In genomic region chr17:62572488-62573469, GRCh38 we compare ENCODE assay signal across 14 cellular contexts. TPM values are rescaled to one million over a fixed set of nuclear protein-coding genes. Genes with fewer than 3 reads are reported as not detected.
DNase-seq lines count a peak whose midpoint lies in the region; ATAC-seq and TF ChIP-seq lines count a peak whose summit lies in the region.
"Had no signal": no experiment of that assay in that cellular context is flagged by ENCODE, and none has a peak within 500 bp of the region (broad histone marks: within the 10 kb centered on the region; RNA-seq: fewer than 3 reads in every experiment).

No MANE protein-coding gene starts in this region.

- H3K36me3 Mint-ChIP-seq in neural crest cell (ENCODE audit: low read depth): peaks cover 14% of the 10 kb centered on the region

- TSS peak; percentile 17 for BruUV-seq in Panc1 (replicated peaks; lab: Mats Ljungman, UMichigan)

- H3K4me3 ChIP-seq in ACC112 (ENCODE audit: low read depth, low read length) (peak overlapping the region; percentile 18), Panc1 (ENCODE audit: low read depth in 2 of 2, low read length in 2 of 2) (no peak overlapping the region), choroid plexus epithelial cell (ENCODE audit: low read depth, low read length) (peak overlapping the region; percentile 12), H7 (ENCODE audit: insufficient read depth, low read depth, low read length) (no peak overlapping the region)

- TF ChIP-seq CTCF in Panc1 (IDR thresholded peaks at IDR 0.05) (no peak), choroid plexus epithelial cell (conservative IDR thresholded peaks at IDR 0.05; ENCODE audit: low read depth, low read length) (no peak), neural crest cell (conservative IDR thresholded peaks at IDR 0.05) (no peak), GM20000 (IDR thresholded peaks at IDR 0.05; ENCODE audit: extremely low read depth, missing control alignments) (no peak)

- CTCF ChIA-PET in Panc1 (lab: Charles Lee): no interaction called here

- intact Hi-C loops in Panc1 (cut with micrococcal nuclease; ENCODE audit: unreplicated experiment): no loop called here

- H3K4me1 Mint-ChIP-seq in neural crest cell: no peaks in the 10 kb centered on the region

- H2AFZ ChIP-seq in ACC112 (ENCODE audit: low read length, unreplicated experiment): no peak overlapping the region

- POLR2A ChIA-PET in Panc1 (lab: Charles Lee): no interaction called here

- H3K9me3 Mint-ChIP-seq in neural crest cell: no peaks in the 10 kb centered on the region

- H3K27me3 ChIP-seq in ACC112 (ENCODE audit: insufficient read depth, low read length): no peaks in the 10 kb centered on the region
- no peaks in the 10 kb centered on the region for H3K27me3 ChIP-seq in Panc1 (ENCODE audit: control insufficient read depth, insufficient read depth, low read length)
- H3K27me3 ChIP-seq in H7 (ENCODE audit: control insufficient read depth, insufficient read depth, low read length): no peaks in the 10 kb centered on the region

- in situ Hi-C loops in Panc1 (cut with HindIII; ENCODE audit: low pct_unique_long_range_greater_than_20kb, low sequenced_read_pairs): no loop called here

- peak overlapping the region; percentile 1 for H3K27ac Mint-ChIP-seq in neural crest cell (ENCODE audit: unreplicated experiment)

- no peaks in the 10 kb centered on the region for H3K9me3 ChIP-seq in Panc1 (ENCODE audit: control insufficient read depth, insufficient read depth, low read depth, low read length)

- H3K36me3 ChIP-seq in ACC112 (ENCODE audit: insufficient read depth, low read length) (peaks cover 22% of the 10 kb centered on the region), Panc1 (ENCODE audit: control insufficient read depth, insufficient read depth, low read length) (peaks cover 12% of the 10 kb centered on the region), H7 (replicated peaks; ENCODE audit: control insufficient read depth, insufficient read depth, low read length) (peaks cover 4% of the 10 kb centered on the region)

- H3K4me1 ChIP-seq in ACC112 (ENCODE audit: control insufficient read depth, insufficient read depth, low read length, unreplicated experiment): peaks cover 23% of the 10 kb centered on the region
- no peaks in the 10 kb centered on the region for H3K4me1 ChIP-seq in Panc1 (ENCODE audit: control insufficient read depth, insufficient read depth, low read length)

- H3K27ac ChIP-seq in ACC112 (ENCODE audit: low read depth, low read length): peak overlapping the region; percentile 81
- no peak overlapping the region for H3K27ac ChIP-seq in Panc1 (ENCODE audit: low read length)

- ATAC-seq in Panc1: no peak
- no peak for ATAC-seq in GM21529 (IDR thresholded peaks at IDR 0.05; ENCODE audit: unreplicated experiment)

- DNase-seq in Panc1 (ENCODE audit: low read depth, low spot score) (no peak), choroid plexus epithelial cell (ENCODE audit: low read depth) (peak; percentile 88), neural crest cell (ENCODE audit: low read depth, low spot score) (no peak), H7 (no peak), OCI-M1 (lab: John Stamatoyannopoulos, UW) (no peak), GM20000 (ENCODE audit: low spot score) (no peak)
- DNase-seq: activated CD8-positive, alpha-beta memory T cell treated with anti-CD3 and anti-CD28 coated beads, Interleukin-2, amount 50 U/mL, for 4 hours; C1 segment of cervical spinal cord; cerebellar nuclear complex; mesendoderm; NCI-H69; right cardiac atrium had no signal

- H3K27me3 Mint-ChIP-seq in neural crest cell (ENCODE audit: low read depth): no peaks in the 10 kb centered on the region

- peaks cover 20% of the 10 kb centered on the region for H3K79me2 ChIP-seq in ACC112 (ENCODE audit: control insufficient read depth, insufficient read depth, low read length, unreplicated experiment)

- no peak overlapping the region for H3K4me3 Mint-ChIP-seq in neural crest cell

RNA-seq across cellular contexts. Expression of gene MRC2, which starts 54.7 kb away (rescaled TPM):
- total RNA-seq in Panc1 (2021; ENCODE audit: unreplicated experiment): 120 TPM
- 171 TPM for polyA plus RNA-seq in Panc1 (2012; ENCODE audit: insufficient read length)
- 28.2 and 30.7 TPM in 2 replicates for total RNA-seq in neural crest cell
- 57.8 and 80.5 TPM in 2 replicates for total RNA-seq in H7 (2014; rRNA removed; shearing (Covaris generic))

Comparison
In these comparisons a context has a peak if more than half of its experiments do, and no peak if none do; other contexts are left out.
1. H3K4me3 ChIP-seq: peak in ACC112 (single experiment) and choroid plexus epithelial cell (single experiment); none in Panc1 (0 of 2) and H7 (single experiment).